In genomic region chr6:74573613-74574012, GRCh38 we compare ENCODE assay signal across 22 cellular contexts.
"Had no signal": no experiment of that assay in that cellular context is flagged by ENCODE, and none has a peak within 500 bp of the region (broad histone marks: within the 10 kb centered on the region; RNA-seq: fewer than 3 reads in every experiment).

No MANE protein-coding gene starts in this region.

- H3K27me3 Mint-ChIP-seq: activated CD4-positive, alpha-beta memory T cell treated with anti-CD3 and anti-CD28 coated beads, Interleukin-2, amount 10 ng/mL, durations not matched to agents 7 days and 5 days; activated CD4-positive, alpha-beta T cell treated with anti-CD3 and anti-CD28 coated beads, Interleukin-2, amount 10 ng/mL, durations not matched to agents 24 days and 14 days; activated naive CD8-positive, alpha-beta T cell; activated T-helper 17 cell treated with anti-CD3 and anti-CD28 coated beads, Interleukin-2, amount 50 U/mL, for 72 hours; T-helper 17 cell had no signal

- ATAC-seq: activated T-helper 17 cell treated with anti-CD3 and anti-CD28 coated beads, Interleukin-2, amount 50 U/mL, for 72 hours; T-helper 17 cell; WTC11 had no signal

- H3K9me3 ChIP-seq: Peyer's patch had no signal

- H3K9me3 Mint-ChIP-seq: activated CD4-positive, alpha-beta memory T cell treated with anti-CD3 and anti-CD28 coated beads, Interleukin-2, amount 10 ng/mL, durations not matched to agents 7 days and 5 days; activated CD4-positive, alpha-beta T cell treated with anti-CD3 and anti-CD28 coated beads, Interleukin-2, amount 10 ng/mL, durations not matched to agents 24 days and 14 days; activated naive CD4-positive, alpha-beta T cell treated with anti-CD3 and anti-CD28 coated beads for 36 hours; activated T-helper 17 cell treated with anti-CD3 and anti-CD28 coated beads, Interleukin-2, amount 50 U/mL, for 72 hours; WTC11 had no signal

- H3K27ac ChIP-seq: KMS-11, Peyer's patch had no signal

- H3K27me3 ChIP-seq: Peyer's patch had no signal

- H3K4me3 ChIP-seq: Peyer's patch had no signal

- H3K27ac Mint-ChIP-seq: activated CD4-positive, alpha-beta memory T cell treated with anti-CD3 and anti-CD28 coated beads, Interleukin-2, amount 10 ng/mL, durations not matched to agents 7 days and 5 days; activated CD4-positive, alpha-beta T cell treated with anti-CD3 and anti-CD28 coated beads, Interleukin-2, amount 10 ng/mL, durations not matched to agents 24 days and 14 days; activated naive CD4-positive, alpha-beta T cell treated with anti-CD3 and anti-CD28 coated beads for 36 hours; activated naive CD8-positive, alpha-beta T cell; activated T-helper 17 cell treated with anti-CD3 and anti-CD28 coated beads, Interleukin-2, amount 50 U/mL, for 72 hours; T-helper 17 cell; WTC11 had no signal

- H3K36me3 ChIP-seq: Peyer's patch had no signal

- H3K4me2 ChIP-seq: KMS-11 had no signal

- DNase-seq: activated CD4-positive, alpha-beta memory T cell treated with anti-CD3 and anti-CD28 coated beads, Interleukin-2, amount 10 ng/mL, durations not matched to agents 7 days and 5 days; activated CD4-positive, alpha-beta T cell treated with anti-CD3 and anti-CD28 coated beads, Interleukin-2, amount 10 ng/mL, durations not matched to agents 24 days and 14 days; activated CD4-positive, CD25-positive, alpha-beta regulatory T cell treated with anti-CD3 and anti-CD28 coated beads, Interleukin-2, amount 50 U/mL, for 72 hours; activated gamma-delta T cell; activated naive CD4-positive, alpha-beta T cell treated with anti-CD3 and anti-CD28 coated beads for 36 hours; activated T-cell treated with anti-CD3 and anti-CD28 coated beads for 4 hours; activated T-cell treated with anti-CD3 and anti-CD28 coated beads, Interleukin-2, amount 50 U/mL, for 48 hours; NCI-H1092; NCI-H1417; NCI-H1930; NCI-H2171 treated with DMSO at 0.1 percent for 48 hours; NCI-H345; NCI-H510A; NCI-H526 treated with DMSO at 0.1 percent for 48 hours; Peyer's patch; SHP77; T-helper 17 cell; T-helper 9 cell had no signal

- H3K4me3 Mint-ChIP-seq: activated CD4-positive, alpha-beta memory T cell treated with anti-CD3 and anti-CD28 coated beads, Interleukin-2, amount 10 ng/mL, durations not matched to agents 7 days and 5 days; activated CD4-positive, alpha-beta T cell treated with anti-CD3 and anti-CD28 coated beads, Interleukin-2, amount 10 ng/mL, durations not matched to agents 24 days and 14 days; activated naive CD4-positive, alpha-beta T cell treated with anti-CD3 and anti-CD28 coated beads for 36 hours; activated naive CD8-positive, alpha-beta T cell; activated T-helper 17 cell treated with anti-CD3 and anti-CD28 coated beads, Interleukin-2, amount 50 U/mL, for 72 hours; T-helper 17 cell; WTC11 had no signal

- H3K36me3 Mint-ChIP-seq: activated naive CD8-positive, alpha-beta T cell; WTC11 had no signal

- H3K4me1 ChIP-seq: Peyer's patch had no signal

- H3K9ac ChIP-seq: KMS-11 had no signal

- H3K4me1 Mint-ChIP-seq: activated CD4-positive, alpha-beta memory T cell treated with anti-CD3 and anti-CD28 coated beads, Interleukin-2, amount 10 ng/mL, durations not matched to agents 7 days and 5 days; activated CD4-positive, alpha-beta T cell treated with anti-CD3 and anti-CD28 coated beads, Interleukin-2, amount 10 ng/mL, durations not matched to agents 24 days and 14 days; activated T-helper 17 cell treated with anti-CD3 and anti-CD28 coated beads, Interleukin-2, amount 50 U/mL, for 72 hours; T-helper 17 cell; WTC11 had no signal
